In genomic region chr16:25011891-25012499, GRCh38 we compare ENCODE assay signal across 9 cellular contexts. TPM values are rescaled to one million over a fixed set of nuclear protein-coding genes. Genes with fewer than 3 reads are reported as not detected.
A peak's percentile ranks its signal among the peaks of the same experiment; 100 is the strongest.
DNase-seq lines count a peak whose midpoint lies in the region; ATAC-seq, FAIRE-seq and TF ChIP-seq lines count a peak whose summit lies in the region.
"Had no signal": no experiment of that assay in that cellular context is flagged by ENCODE, and none has a peak within 500 bp of the region (broad histone marks: within the 10 kb centered on the region; RNA-seq: fewer than 3 reads in every experiment).

No MANE protein-coding gene starts in this region.

- H3K79me1 ChIP-seq in IMR-90 (ENCODE audit: low read depth in 1 of 2, low read length in 2 of 2), result peaks cover 15 to 73% of the 10 kb centered on the region in 2 experiments; a peak in 3 of 4 replicates

- H4K8ac ChIP-seq in IMR-90 (ENCODE audit: low read depth in 2 of 2, low read length in 2 of 2), result peak overlapping the region in 1 of 2 experiments; percentile 15; a peak in 1 of 4 replicates

- no peaks in the 10 kb centered on the region for H3K27me3 Mint-ChIP-seq in CD4-positive, alpha-beta T cell
- H3K27me3 Mint-ChIP-seq in chondrocyte (ENCODE audit: low read depth), result no peaks in the 10 kb centered on the region
- no peaks in the 10 kb centered on the region for H3K27me3 Mint-ChIP-seq in osteocyte (ENCODE audit: unreplicated experiment)

- TF ChIP-seq POLR2A in IMR-90 (IDR thresholded peaks at IDR 0.05; ENCODE audit: low read depth, low read length), result no peak

- H3K27ac Mint-ChIP-seq in CD4-positive, alpha-beta T cell, result peak overlapping the region; percentile 91
- H3K27ac Mint-ChIP-seq in chondrocyte (ENCODE audit: unreplicated experiment) (peak overlapping the region; percentile 87), osteocyte (ENCODE audit: unreplicated experiment) (peak overlapping the region; percentile 91)

- peaks cover 36% of the 10 kb centered on the region for H3K36me3 Mint-ChIP-seq in CD4-positive, alpha-beta T cell (ENCODE audit: low read depth)
- H3K36me3 Mint-ChIP-seq in chondrocyte (ENCODE audit: low read depth) (peaks cover 4% of the 10 kb centered on the region), osteocyte (ENCODE audit: unreplicated experiment) (peaks cover 7% of the 10 kb centered on the region)

- no peak for ATAC-seq in CD4-positive, alpha-beta T cell (ENCODE audit: poor library complexity)
- ATAC-seq in IMR-90 (ENCODE audit: low read depth) (no peak), HG03097 (IDR thresholded peaks at IDR 0.05; ENCODE audit: low FRiP score, unreplicated experiment) (no peak), HG03175 (IDR thresholded peaks at IDR 0.05; ENCODE audit: unreplicated experiment) (no peak)

- H3K4me1 ChIP-seq in IMR-90 (ENCODE audit: control insufficient read depth, insufficient read depth, low read length), result peaks cover 35% of the 10 kb centered on the region

- H2BK120ac ChIP-seq in IMR-90 (ENCODE audit: low read depth, low read length), result no peak overlapping the region

- TF ChIP-seq RAD21 in IMR-90 (IDR thresholded peaks at IDR 0.05; ENCODE audit: low read length), result no peak

- peaks cover 42% of the 10 kb centered on the region for H3K9me1 ChIP-seq in IMR-90 (ENCODE audit: insufficient read depth, low read length)

- dilution Hi-C loops in IMR-90 (cut with HindIII; ENCODE audit: low sequenced_read_pairs, unreplicated experiment), result no loop called here

- no peak overlapping the region for H2BK15ac ChIP-seq in IMR-90 (ENCODE audit: low read depth, low read length)

- no peak overlapping the region for H2AK9ac ChIP-seq in IMR-90 (replicated peaks; ENCODE audit: low read depth, low read length, poor library complexity)

- CTCF ChIA-PET in CD4-positive, alpha-beta T cell (lab: Charles Lee), result interaction anchor here (1.4 kb wide), 1 partner anchor 10 kb away, joined by 3 read pairs; no protein-coding TSS in a partner anchor
- CTCF ChIA-PET in IMR-90 (lab: Yijun Ruan, JAX), result no interaction called here

- peak overlapping the region; percentile 26; the same call in 1 of the 2 replicates for H4K91ac ChIP-seq in IMR-90 (ENCODE audit: insufficient read depth, low read depth, low read length)

- H3K9ac ChIP-seq in IMR-90 (ENCODE audit: low read depth, low read length), result no peak overlapping the region

- peaks cover 73% of the 10 kb centered on the region for H4K20me1 ChIP-seq in IMR-90 (ENCODE audit: insufficient read depth, low read length)

- peaks cover 2% of the 10 kb centered on the region; the same call in 1 of the 2 replicates for H3K36me3 ChIP-seq in IMR-90 (ENCODE audit: control insufficient read depth, insufficient read depth, low read length)

- H3K56ac ChIP-seq in IMR-90 (ENCODE audit: extremely low read depth, insufficient read depth, low read length), result no peak overlapping the region

- H3K27me3 ChIP-seq in CD4-positive, alpha-beta T cell (ENCODE audit: control insufficient read depth, insufficient read depth, low read length), result no peaks in the 10 kb centered on the region
- H3K27me3 ChIP-seq in IMR-90 (ENCODE audit: control insufficient read depth, insufficient read depth, low read length), result no peaks in the 10 kb centered on the region

- intact Hi-C loops in CD4-positive, alpha-beta T cell (cut with DNase I, micrococcal nuclease), result loop anchor here in 1 of 2 experiments (10.0 kb wide), 2 partner anchors 287 to 477 kb away; partner anchors contain the start of genes RBBP6 and TNRC6A
- intact Hi-C loops in IMR-90 (cut with micrococcal nuclease), result loop anchor here (5.0 kb wide), 1 partner anchor 35 kb away; no protein-coding TSS in a partner anchor

- H3K4ac ChIP-seq in IMR-90 (ENCODE audit: low read depth, low read length), result peak overlapping the region; percentile 14; the same call in 1 of the 2 replicates

- peak overlapping the region; percentile 3; the same call in 1 of the 2 replicates for H3K18ac ChIP-seq in IMR-90 (ENCODE audit: low read depth, low read length)

- no peaks in the 10 kb centered on the region for H3K9me3 ChIP-seq in CD4-positive, alpha-beta T cell (ENCODE audit: control insufficient read depth, low read length)
- H3K9me3 ChIP-seq in IMR-90 (ENCODE audit: control insufficient read depth, insufficient read depth, low read length), result no peaks in the 10 kb centered on the region

- no TSS peak for BruUV-seq in IMR-90 (replicated peaks; lab: Mats Ljungman, UMichigan)

- H3K14ac ChIP-seq in IMR-90 (replicated peaks; ENCODE audit: low read depth, low read length), result peak overlapping the region; percentile 6; the same call in 1 of the 2 replicates

- DNase-seq in CD4-positive, alpha-beta T cell, result no peak
- DNase-seq in IMR-90 (peak; percentile 51), chondrocyte (ENCODE audit: low spot score) (no peak), osteocyte (ENCODE audit: extremely low spot score, unreplicated experiment) (no peak), DMS53 treated with DMSO at 0.1 percent for 48 hours (lab: John Stamatoyannopoulos, UW; ENCODE audit: unreplicated experiment) (no peak), HTR-8/SVneo (ENCODE audit: insufficient read length, low spot score) (no peak)
- DNase-seq: NCI-H146 had no signal

- H3K4me1 Mint-ChIP-seq in CD4-positive, alpha-beta T cell (ENCODE audit: low read depth), result peaks cover 76% of the 10 kb centered on the region
- H3K4me1 Mint-ChIP-seq in chondrocyte (ENCODE audit: low read depth), result peaks cover 75% of the 10 kb centered on the region
- peaks cover 74% of the 10 kb centered on the region for H3K4me1 Mint-ChIP-seq in osteocyte (ENCODE audit: unreplicated experiment)

- in situ Hi-C loops in IMR-90 (cut with MboI; ENCODE audit: low sequenced_read_pairs), result no loop called here

- no peak overlapping the region for H2AFZ ChIP-seq in IMR-90 (replicated peaks; ENCODE audit: low read length, poor library complexity)

- H3K9me3 Mint-ChIP-seq in CD4-positive, alpha-beta T cell, result no peaks in the 10 kb centered on the region
- H3K9me3 Mint-ChIP-seq in chondrocyte (ENCODE audit: low read depth) (no peaks in the 10 kb centered on the region), osteocyte (ENCODE audit: unreplicated experiment) (no peaks in the 10 kb centered on the region)

- H3K4me3 ChIP-seq in IMR-90 (ENCODE audit: insufficient read depth, low read depth, low read length), result no peak overlapping the region

- H4K5ac ChIP-seq in IMR-90 (ENCODE audit: low read depth, low read length), result peak overlapping the region; percentile 39; the same call in 1 of the 2 replicates

- no peak overlapping the region for H3K27ac ChIP-seq in CD4-positive, alpha-beta T cell (ENCODE audit: low read depth, low read length)
- H3K27ac ChIP-seq in IMR-90 (ENCODE audit: insufficient read depth, low read length), result no peak overlapping the region

- H2BK5ac ChIP-seq in IMR-90 (ENCODE audit: low read depth, low read length, poor library complexity, severe bottlenecking), result peak overlapping the region; percentile 31

- peak overlapping the region; percentile 40; the same call in 1 of the 2 replicates for H3K23ac ChIP-seq in IMR-90 (ENCODE audit: low read depth, low read length)

- H3K4me2 ChIP-seq in IMR-90 (ENCODE audit: low read depth, low read length), result peak overlapping the region; percentile 90; the same call in 1 of the 2 replicates

- peak overlapping the region; percentile 35 for H2AK5ac ChIP-seq in IMR-90 (ENCODE audit: low read depth, low read length)

- H2BK20ac ChIP-seq in IMR-90 (ENCODE audit: low read depth, low read length), result no peak overlapping the region

- no peak for TF ChIP-seq CTCF in CD4-positive, alpha-beta T cell (IDR thresholded peaks at IDR 0.05)
- no peak for TF ChIP-seq CTCF in IMR-90 (conservative IDR thresholded peaks at IDR 0.05; ENCODE audit: low read depth, low read length)
- TF ChIP-seq CTCF in chondrocyte (IDR thresholded peaks at IDR 0.05), result no peak
- no peak for TF ChIP-seq CTCF in osteocyte (IDR thresholded peaks at IDR 0.05)

- POLR2A ChIA-PET in CD4-positive, alpha-beta T cell (lab: Charles Lee), result no interaction called here
- POLR2A ChIA-PET in IMR-90 (lab: Charles Lee; ENCODE audit: unreplicated experiment), result no interaction called here

- WGBS in IMR-90 (ENCODE audit: extremely low coverage in 2 of 2, insufficient read length in 1 of 2), 2 experiments, result 88% methylated on average over 4 of the region's 7 CpGs; no CpG with 5 or more reads in 1 of the 2 experiments

- peak overlapping the region; percentile 96 for H3K4me3 Mint-ChIP-seq in CD4-positive, alpha-beta T cell
- no peak overlapping the region for H3K4me3 Mint-ChIP-seq in chondrocyte (ENCODE audit: unreplicated experiment)
- H3K4me3 Mint-ChIP-seq in osteocyte (ENCODE audit: unreplicated experiment), result no peak overlapping the region

- FAIRE-seq in HTR-8/SVneo (lab: Jason Lieb, UNC), result no peak

TF ChIP-seq in IMR-90, 13 proteins besides CTCF, POLR2A, EP300 and RAD21 (continues in another document):
- TF ChIP-seq RCOR1 (IDR thresholded peaks at IDR 0.05; ENCODE audit: insufficient replicate concordance, low read length), result no peak
- TF ChIP-seq, protein P1, sequence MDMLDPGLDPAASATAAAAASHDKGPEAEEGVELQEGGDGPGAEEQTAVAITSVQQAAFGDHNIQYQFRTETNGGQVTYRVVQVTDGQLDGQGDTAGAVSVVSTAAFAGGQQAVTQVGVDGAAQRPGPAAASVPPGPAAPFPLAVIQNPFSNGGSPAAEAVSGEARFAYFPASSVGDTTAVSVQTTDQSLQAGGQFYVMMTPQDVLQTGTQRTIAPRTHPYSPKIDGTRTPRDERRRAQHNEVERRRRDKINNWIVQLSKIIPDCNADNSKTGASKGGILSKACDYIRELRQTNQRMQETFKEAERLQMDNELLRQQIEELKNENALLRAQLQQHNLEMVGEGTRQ (IDR thresholded peaks at IDR 0.05; ENCODE audit: low read depth, low read length), result no peak
- no peak for TF ChIP-seq CHD1 (IDR thresholded peaks at IDR 0.05; ENCODE audit: low read depth, low read length)
- TF ChIP-seq MXI1 (IDR thresholded peaks at IDR 0.05; ENCODE audit: borderline replicate concordance, low read depth, low read length), result no peak
- no peak for TF ChIP-seq FOS (IDR thresholded peaks at IDR 0.05; ENCODE audit: low read depth, low read length)
- no peak for TF ChIP-seq NFE2L2 (IDR thresholded peaks at IDR 0.05; ENCODE audit: low read depth, low read length)

RNA-seq across cellular contexts. Expression of gene ARHGAP17, which starts 3.2 kb away (rescaled TPM):
- total RNA-seq in CD4-positive, alpha-beta T cell, result 10 to 100 TPM; 42.5 to 43.4 TPM
- total RNA-seq in IMR-90 (2012; rRNA removed) (27.6 and 29.4 TPM in 2 replicates), chondrocyte (74.7 to 85.4 TPM (median 75.2 TPM) in 3 replicates), osteocyte (93.4 and 97.3 TPM in 2 replicates)
- 60.1 and 65.0 TPM in 2 replicates for polyA plus RNA-seq in IMR-90 (2012; rRNA removed)
- 40.0 and 40.7 TPM in 2 replicates for polyA plus RNA-seq in IMR-90 (2012; cell fraction: cytosol; rRNA removed)
- polyA plus RNA-seq in IMR-90 (2012; cell fraction: nucleus; rRNA removed; ENCODE audit: low replicate concordance), result 81.6 and 132 TPM in 2 replicates
